12 cellular contexts compared by ENCODE assay signal in genomic region chr1:153357076-153357852, GRCh38. TPM values are rescaled to one million over a fixed set of nuclear protein-coding genes. Genes with fewer than 3 reads are reported as not detected.
DNase-seq lines count a peak whose midpoint lies in the region; ATAC-seq and TF ChIP-seq lines count a peak whose summit lies in the region.
"Had no signal": no experiment of that assay in that cellular context is flagged by ENCODE, and none has a peak within 500 bp of the region (broad histone marks: within the 10 kb centered on the region; RNA-seq: fewer than 3 reads in every experiment).

No MANE protein-coding gene starts in this region.

- H3K9me3 ChIP-seq in sigmoid colon = no peaks in the 10 kb centered on the region

- no peak for TF ChIP-seq POLR2A in sigmoid colon (IDR thresholded peaks at IDR 0.05)

- WGBS in sigmoid colon, 2 donors = 45 to 49% methylated on average over 10 of the region's 10 CpGs

- TF ChIP-seq CTCF in HL-60 (IDR thresholded peaks at IDR 0.05; ENCODE audit: insufficient read depth, low read length) (no peak), sigmoid colon (IDR thresholded peaks at IDR 0.05) (no peak)

- DNase-seq in HL-60 (ENCODE audit: low read depth in 1 of 2, low spot score in 1 of 2) (peak; percentile 75 to 97), SKM-1 treated with dmso at 0.1 percent for 144 hours (lab: John Stamatoyannopoulos, UW; ENCODE audit: unreplicated experiment) (peak; percentile 98), left cardiac atrium (peak; percentile 70), sigmoid colon (peak; percentile 77), NCI-H1105 (lab: John Stamatoyannopoulos, UW) (no peak), NCI-H2227 (lab: John Stamatoyannopoulos, UW; ENCODE audit: unreplicated experiment) (no peak)
- DNase-seq in activated CD4-positive, CD25-positive, alpha-beta regulatory T cell treated with anti-CD3 and anti-CD28 coated beads, Interleukin-2, amount 50 U/mL, for 72 hours = no peak
- DNase-seq: activated T-cell treated with anti-CD3 and anti-CD28 coated beads, Interleukin-2, amount 50 U/mL, for 48 hours; central memory CD4-positive, alpha-beta T cell; DND-41; natural killer cell had no signal

- intact Hi-C loops in left cardiac atrium (cut with DNase I) (no loop called here), sigmoid colon (cut with DNase I) (no loop called here)

- H3K27me3 ChIP-seq in HL-60 (ENCODE audit: insufficient read depth, poor library complexity, severe bottlenecking) (no peaks in the 10 kb centered on the region), sigmoid colon (no peaks in the 10 kb centered on the region)

- H3K27ac ChIP-seq in HL-60 (replicated peaks) = peak overlapping the region; percentile 91
- peak overlapping the region in 1 of 4 donors; percentile 32 for H3K27ac ChIP-seq in sigmoid colon

- H3K4me3 ChIP-seq in HL-60 (replicated peaks; ENCODE audit: insufficient read depth, low read length) (peak overlapping the region; percentile 31), sigmoid colon (peak overlapping the region in 1 of 4 donors; percentile 21)

- H3K4me1 ChIP-seq in sigmoid colon = no peaks in the 10 kb centered on the region

- ATAC-seq in left cardiac atrium (peak in 1 of 2 donors; percentile 73), HG03439 (IDR thresholded peaks at IDR 0.05; ENCODE audit: unreplicated experiment) (no peak)

- H3K36me3 ChIP-seq in sigmoid colon = no peaks in the 10 kb centered on the region

- no peak for TF ChIP-seq EP300 in sigmoid colon (IDR thresholded peaks at IDR 0.05)

RNA-seq across cellular contexts. Expression of gene S100A9, which starts 0.4 kb away (rescaled TPM):
- total RNA-seq in left cardiac atrium (100 to 1,000 TPM; 184 to 529 TPM), sigmoid colon (100 to 1,000 TPM in 3 of 4 donors, 10 to 100 TPM in 1; 73.4 to 943 (median 280) TPM)
- 100 to 1,000 TPM; 221 to 449 (median 351) TPM for polyA plus RNA-seq in sigmoid colon

RNA-seq across cellular contexts. Expression of gene PGLYRP4, which starts 8.6 kb away (rescaled TPM):
- total RNA-seq in left cardiac atrium (not detected), sigmoid colon (not detected)
- 1 to 10 TPM in 1 of 3 donors, not detected in 2; 1.1 TPM for polyA plus RNA-seq in sigmoid colon
- total RNA-seq: natural killer cell had no signal

RNA-seq across cellular contexts. Expression of gene S100A12, which starts 18.2 kb away (rescaled TPM):
- total RNA-seq in left cardiac atrium (1 to 10 TPM; 5.2 to 8.8 TPM), sigmoid colon (not detected)
- 10 to 100 TPM in 2 of 3 donors, 1 to 10 TPM in 1; 2.9 to 23.4 (median 20.8) TPM for polyA plus RNA-seq in sigmoid colon

RNA-seq across cellular contexts. Expression of gene S100A8, which starts 33.6 kb away (rescaled TPM):
- 100 to 1,000 TPM; 112 to 201 TPM for total RNA-seq in left cardiac atrium
- 100 to 1,000 TPM in 1 of 4 donors, 10 to 100 TPM in 2, not detected in 1; 14.2 to 103 (median 32.1) TPM for total RNA-seq in sigmoid colon
- 100 to 1,000 TPM in 1 of 3 donors, 10 to 100 TPM in 2; 68.8 to 109 (median 95.7) TPM for polyA plus RNA-seq in sigmoid colon

RNA-seq across cellular contexts. Expression of gene PGLYRP3, which starts 44.5 kb away (rescaled TPM):
- total RNA-seq in left cardiac atrium (not detected), sigmoid colon (not detected)
- under 1 TPM in 1 of 3 donors, not detected in 2; 0.16 TPM for polyA plus RNA-seq in sigmoid colon
- total RNA-seq: natural killer cell had no signal

Comparison
In these comparisons a context has a peak if more than half of its experiments do, and no peak if none do; other contexts are left out.
1. DNase-seq: peak in HL-60 (2 of 2), SKM-1 treated with dmso at 0.1 percent for 144 hours (single experiment), left cardiac atrium (single experiment) and sigmoid colon (single experiment); none in NCI-H1105 (single experiment), NCI-H2227 (single experiment) and activated CD4-positive, CD25-positive, alpha-beta regulatory T cell treated with anti-CD3 and anti-CD28 coated beads, Interleukin-2, amount 50 U/mL, for 72 hours (single experiment).